Comparison of ENCODE assay signal across 15 cellular contexts in the genomic region with DNA sequence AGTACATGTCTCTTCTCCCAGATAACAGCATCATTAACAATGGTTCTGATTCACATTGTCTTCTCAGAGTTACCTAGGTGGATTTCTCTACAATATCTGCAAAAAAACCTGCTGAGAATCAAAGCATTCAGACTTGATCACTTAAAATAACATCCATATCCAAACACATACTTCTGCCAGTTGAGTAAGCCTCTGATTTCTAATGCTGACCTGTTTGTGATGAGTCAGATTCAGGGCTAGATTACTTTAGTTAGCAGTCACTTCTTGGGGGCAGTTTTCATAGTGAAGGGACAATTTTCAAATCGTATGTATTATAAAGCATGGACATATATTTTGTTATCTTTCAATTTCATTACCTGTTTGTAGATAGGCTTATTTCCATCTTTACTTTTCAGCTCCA. TPM values are rescaled to one million over a fixed set of nuclear protein-coding genes. Genes with fewer than 3 reads are reported as not detected.
DNase-seq lines count a peak whose midpoint lies in the region; ATAC-seq and FAIRE-seq lines count a peak whose summit lies in the region.
"Had no signal": no experiment of that assay in that cellular context is flagged by ENCODE, and none has a peak within 500 bp of the region (broad histone marks: within the 10 kb centered on the region; RNA-seq: fewer than 3 reads in every experiment).

No MANE protein-coding gene starts in this region.

- H3K27ac Mint-ChIP-seq in dendritic cell treated with granulocyte-macrophage colony-stimulating factor and Interleukin-4, amounts not matched to agents 40 ng/mL and 50 ng/mL, for 4 days = peak overlapping the region; percentile 56
- H3K27ac Mint-ChIP-seq in activated CD8-positive, alpha-beta memory T cell treated with anti-CD3 and anti-CD28 coated beads, Interleukin-2, amount 10 ng/mL, durations not matched to agents 7 days and 5 days = no peak overlapping the region
- H3K27ac Mint-ChIP-seq: activated T-helper 1 cell treated with anti-CD3 and anti-CD28 coated beads, Interleukin-12 subunit alpha, Interleukin-12 subunit beta, Interleukin-2, Interleukin-4 antibody, amounts not matched to agents 30 ng/mL and 10 ng/mL and 1 ng/mL, durations not matched to agents 14 hours and 24 hours and 36 hours had no signal

- no peaks in the 10 kb centered on the region for H3K27me3 Mint-ChIP-seq in dendritic cell treated with granulocyte-macrophage colony-stimulating factor and Interleukin-4, amounts not matched to agents 40 ng/mL and 50 ng/mL, for 4 days
- H3K27me3 Mint-ChIP-seq in activated CD8-positive, alpha-beta memory T cell treated with anti-CD3 and anti-CD28 coated beads, Interleukin-2, amount 10 ng/mL, durations not matched to agents 7 days and 5 days = peaks cover 4% of the 10 kb centered on the region

- H3K36me3 Mint-ChIP-seq in dendritic cell treated with granulocyte-macrophage colony-stimulating factor and Interleukin-4, amounts not matched to agents 40 ng/mL and 50 ng/mL, for 4 days (ENCODE audit: low read depth) = peaks cover 49% of the 10 kb centered on the region
- H3K36me3 Mint-ChIP-seq in activated CD8-positive, alpha-beta memory T cell treated with anti-CD3 and anti-CD28 coated beads, Interleukin-2, amount 10 ng/mL, durations not matched to agents 7 days and 5 days = peaks cover 17% of the 10 kb centered on the region

- intact Hi-C loops in dendritic cell treated with granulocyte-macrophage colony-stimulating factor and Interleukin-4, amounts not matched to agents 40 ng/mL and 50 ng/mL, for 4 days (cut with micrococcal nuclease) = loop anchor here (5.0 kb wide), 2 partner anchors 33 to 88 kb away; no protein-coding TSS in a partner anchor

- no peak overlapping the region for H3K4me3 Mint-ChIP-seq in dendritic cell treated with granulocyte-macrophage colony-stimulating factor and Interleukin-4, amounts not matched to agents 40 ng/mL and 50 ng/mL, for 4 days
- no peak overlapping the region for H3K4me3 Mint-ChIP-seq in activated CD8-positive, alpha-beta memory T cell treated with anti-CD3 and anti-CD28 coated beads, Interleukin-2, amount 10 ng/mL, durations not matched to agents 7 days and 5 days
- H3K4me3 Mint-ChIP-seq: activated T-helper 1 cell treated with anti-CD3 and anti-CD28 coated beads, Interleukin-12 subunit alpha, Interleukin-12 subunit beta, Interleukin-2, Interleukin-4 antibody, amounts not matched to agents 30 ng/mL and 10 ng/mL and 1 ng/mL, durations not matched to agents 14 hours and 24 hours and 36 hours had no signal

- peaks cover 29% of the 10 kb centered on the region for H3K4me1 Mint-ChIP-seq in dendritic cell treated with granulocyte-macrophage colony-stimulating factor and Interleukin-4, amounts not matched to agents 40 ng/mL and 50 ng/mL, for 4 days (ENCODE audit: low read depth)
- H3K4me1 Mint-ChIP-seq in activated CD8-positive, alpha-beta memory T cell treated with anti-CD3 and anti-CD28 coated beads, Interleukin-2, amount 10 ng/mL, durations not matched to agents 7 days and 5 days = peaks cover 2% of the 10 kb centered on the region

- CTCF ChIA-PET in activated CD8-positive, alpha-beta memory T cell treated with anti-CD3 and anti-CD28 coated beads, Interleukin-2, amount 10 ng/mL, durations not matched to agents 7 days and 5 days (lab: Charles Lee) = interaction anchor here (0.9 to 1.7 kb wide), 3 partner anchors 12 to 16 kb away, joined by 3 to 5 read pairs (median 3); no protein-coding TSS in a partner anchor

- H3K9me3 Mint-ChIP-seq in dendritic cell treated with granulocyte-macrophage colony-stimulating factor and Interleukin-4, amounts not matched to agents 40 ng/mL and 50 ng/mL, for 4 days = no peaks in the 10 kb centered on the region
- no peaks in the 10 kb centered on the region for H3K9me3 Mint-ChIP-seq in activated CD8-positive, alpha-beta memory T cell treated with anti-CD3 and anti-CD28 coated beads, Interleukin-2, amount 10 ng/mL, durations not matched to agents 7 days and 5 days (ENCODE audit: low read depth)
- H3K9me3 Mint-ChIP-seq: activated T-helper 1 cell treated with anti-CD3 and anti-CD28 coated beads, Interleukin-12 subunit alpha, Interleukin-12 subunit beta, Interleukin-2, Interleukin-4 antibody, amounts not matched to agents 30 ng/mL and 10 ng/mL and 1 ng/mL, durations not matched to agents 14 hours and 24 hours and 36 hours had no signal

- FAIRE-seq in RCC 7860 (lab: Jason Lieb, UNC) = no peak
- FAIRE-seq: endometrium had no signal

- DNase-seq in AG20443 (ENCODE audit: low spot score) (peak; percentile 34), RCC 7860 (ENCODE audit: low spot score) (peak; percentile 30), kidney tubule cell (ENCODE audit: low spot score) (peak; percentile 60), NCI-H69 (lab: John Stamatoyannopoulos, UW) (no peak)
- DNase-seq in activated CD8-positive, alpha-beta memory T cell treated with anti-CD3 and anti-CD28 coated beads, Interleukin-2, amount 10 ng/mL, durations not matched to agents 7 days and 5 days = no peak
- DNase-seq: activated CD4-positive, alpha-beta T cell treated with anti-CD3 and anti-CD28 coated beads, Interleukin-2, amount 50 U/mL, for 48 hours; lower lobe of right lung; NCI-H187; NCI-H526 treated with DMSO at 0.1 percent for 48 hours; occipital lobe had no signal

- ATAC-seq in activated CD8-positive, alpha-beta memory T cell treated with anti-CD3 and anti-CD28 coated beads, Interleukin-2, amount 10 ng/mL, durations not matched to agents 7 days and 5 days = no peak
- ATAC-seq in HG03439 (IDR thresholded peaks at IDR 0.05; ENCODE audit: unreplicated experiment) (no peak), GM21423 (IDR thresholded peaks at IDR 0.05; ENCODE audit: unreplicated experiment) (no peak)
- ATAC-seq: lower lobe of right lung had no signal

RNA-seq across cellular contexts. Expression of gene CCNI, which starts 35.5 kb away (rescaled TPM):
- 100 to 1,000 TPM; 179 to 221 TPM for total RNA-seq in activated CD8-positive, alpha-beta memory T cell treated with anti-CD3 and anti-CD28 coated beads, Interleukin-2, amount 10 ng/mL, durations not matched to agents 7 days and 5 days

Comparison
In these comparisons a context has a peak if more than half of its experiments do, and no peak if none do; other contexts are left out.
1. DNase-seq: peak in AG20443 (single experiment), RCC 7860 (single experiment) and kidney tubule cell (single experiment); none in activated CD8-positive, alpha-beta memory T cell treated with anti-CD3 and anti-CD28 coated beads, Interleukin-2, amount 10 ng/mL, durations not matched to agents 7 days and 5 days (single experiment) and NCI-H69 (single experiment).